ENCODE assay signal across 16 cellular contexts in genomic region chr15:29126821-29127461, GRCh38.
DNase-seq lines count a peak whose midpoint lies in the region; ATAC-seq and TF ChIP-seq lines count a peak whose summit lies in the region.
"Had no signal": no experiment of that assay in that cellular context is flagged by ENCODE, and none has a peak within 500 bp of the region (broad histone marks: within the 10 kb centered on the region; RNA-seq: fewer than 3 reads in every experiment).

No MANE protein-coding gene starts in this region.

- no peak for TF ChIP-seq POLR2A in uterus (IDR thresholded peaks at IDR 0.05)

- no peaks in the 10 kb centered on the region for H3K79me2 ChIP-seq in mesendoderm (ENCODE audit: control insufficient read depth, insufficient read depth, low read length)

- in situ Hi-C loops in KBM-7 (cut with MboI; ENCODE audit: low pct_unique_long_range_greater_than_20kb, low sequenced_read_pairs) (loop anchor here (10.0 kb wide), 1 partner anchor 52 kb away; no protein-coding TSS in a partner anchor), astrocyte of the spinal cord (cut with HindIII; ENCODE audit: low sequenced_read_pairs) (no loop called here)

- no peak for ATAC-seq in GM21423 (IDR thresholded peaks at IDR 0.05; ENCODE audit: unreplicated experiment)
- ATAC-seq: natural killer cell had no signal

- intact Hi-C loops in uterus (cut with DNase I; ENCODE audit: low total_unique reads) = no loop called here

- H3K9me3 ChIP-seq in uterus = no peaks in the 10 kb centered on the region

- H3K4me2 ChIP-seq in mesendoderm (ENCODE audit: low read length) = no peak overlapping the region

- TF ChIP-seq CTCF in astrocyte of the spinal cord (IDR thresholded peaks at IDR 0.05; ENCODE audit: low read depth, low read length) (peak; percentile 18), uterus (IDR thresholded peaks at IDR 0.05) (no peak)

- no peak overlapping the region for H3K4ac ChIP-seq in mesendoderm (ENCODE audit: low read depth, low read length)

- H2BK120ac ChIP-seq in mesendoderm (ENCODE audit: low read depth, low read length) = no peak overlapping the region

- H3K56ac ChIP-seq in mesendoderm (ENCODE audit: low read length) = no peak overlapping the region

- no peak overlapping the region for H3K23ac ChIP-seq in mesendoderm (ENCODE audit: low read length)

- H3K27ac ChIP-seq in mesendoderm (ENCODE audit: low read depth, low read length) (no peak overlapping the region), uterus (no peak overlapping the region)
- H3K27ac ChIP-seq: skin epidermis had no signal

- H2BK5ac ChIP-seq in mesendoderm (ENCODE audit: low read length) = no peak overlapping the region

- H3K27me3 ChIP-seq in mesendoderm (ENCODE audit: insufficient read depth, low read length, poor library complexity) = no peaks in the 10 kb centered on the region
- H3K27me3 ChIP-seq in uterus = no peaks in the 10 kb centered on the region

- H3K36me3 ChIP-seq in mesendoderm (ENCODE audit: control insufficient read depth, insufficient read depth, low read length) (no peaks in the 10 kb centered on the region), uterus (no peaks in the 10 kb centered on the region)

- H3K4me3 ChIP-seq in astrocyte of the spinal cord (ENCODE audit: low read depth, low read length) (no peak overlapping the region), mesendoderm (ENCODE audit: low read length) (no peak overlapping the region), uterus (no peak overlapping the region)
- H3K4me3 ChIP-seq: skin epidermis had no signal

- H3K18ac ChIP-seq in mesendoderm (ENCODE audit: low read length) = no peak overlapping the region

- H3K79me1 ChIP-seq in mesendoderm (ENCODE audit: low read length) = no peaks in the 10 kb centered on the region

- WGBS in mesendoderm (ENCODE audit: extremely low coverage, insufficient coverage, low lambda C conversion rate) = no CpG with 5 or more reads among the region's 19 CpGs

- no peak overlapping the region for H4K5ac ChIP-seq in mesendoderm (ENCODE audit: low read length)

- DNase-seq in ELF-1 (ENCODE audit: low read depth, low spot score) (peak; percentile 42), KBM-7 (peak; percentile 14), astrocyte of the spinal cord (ENCODE audit: low read depth, low spot score) (no peak), mesendoderm (peak; percentile 71), NCI-H2227 treated with DMSO at 0.1 percent for 48 hours (lab: John Stamatoyannopoulos, UW) (no peak), SW 1271 (lab: John Stamatoyannopoulos, UW) (no peak), uterus (no peak)
- DNase-seq: activated B cell treated with CpG ODN at 0.5 μM for 24 hours; activated T-cell treated with anti-CD3 and anti-CD28 coated beads, Interleukin-2, amount 50 U/mL, for 24 hours; CD4-positive, CD25-positive, alpha-beta regulatory T cell; islet precursor cell; natural killer cell; NCI-H1105; SHP77 treated with DMSO at 0.1 percent for 48 hours had no signal

- no peak overlapping the region for H2AK5ac ChIP-seq in mesendoderm (ENCODE audit: low read length)

- H3K4me1 ChIP-seq in mesendoderm (ENCODE audit: control insufficient read depth, low read depth, low read length) (peaks cover 4% of the 10 kb centered on the region), uterus (no peaks in the 10 kb centered on the region)

- H2BK15ac ChIP-seq in mesendoderm (replicated peaks; ENCODE audit: low read depth) = no peak overlapping the region

- no peak overlapping the region for H3K9ac ChIP-seq in mesendoderm (ENCODE audit: low read length)

- H4K8ac ChIP-seq in mesendoderm (ENCODE audit: low read depth, low read length) = no peak overlapping the region

Comparison
In these comparisons a context has a peak if more than half of its experiments do, and no peak if none do; other contexts are left out.
1. DNase-seq: peak in ELF-1 (single experiment), KBM-7 (single experiment) and mesendoderm (single experiment); none in astrocyte of the spinal cord (single experiment), NCI-H2227 treated with DMSO at 0.1 percent for 48 hours (single experiment), SW 1271 (0 of 2) and uterus (0 of 2).